Comparison of ENCODE assay signal across 3 cellular contexts in genomic region chr19:44904426-44904994, GRCh38.
A peak's percentile ranks its signal among the peaks of the same experiment; 100 is the strongest.
TF ChIP-seq lines count a peak whose summit lies in the region.

No MANE protein-coding gene starts in this region.

TF ChIP-seq in SK-N-SH, 30 proteins besides CTCF, POLR2A, EP300 and RAD21:
- TF ChIP-seq YY1 (IDR thresholded peaks at IDR 0.05; ENCODE audit: low read depth): no peak
- no peak for TF ChIP-seq SIN3A (IDR thresholded peaks at IDR 0.05; ENCODE audit: borderline replicate concordance, low read depth, low read length)
- no peak for TF ChIP-seq USF1 (IDR thresholded peaks at IDR 0.05; ENCODE audit: borderline replicate concordance, low read depth)

TF ChIP-seq in SK-N-SH treated with all-trans-retinoic acid at 6 μM for 48 hours, 23 proteins besides CTCF, POLR2A, EP300 and RAD21:
- TF ChIP-seq TOX (CRISPR knock-in tag; IDR thresholded peaks at IDR 0.05; ENCODE audit: borderline replicate concordance) (no peak), ISL1 (CRISPR knock-in tag; IDR thresholded peaks at IDR 0.05) (no peak), TCF4 (CRISPR knock-in tag; IDR thresholded peaks at IDR 0.05; ENCODE audit: borderline replicate concordance) (no peak), CSRNP3 (CRISPR knock-in tag; IDR thresholded peaks at IDR 0.05) (no peak), ZFP30 (CRISPR knock-in tag; IDR thresholded peaks at IDR 0.05) (no peak), BACH2 (CRISPR knock-in tag; IDR thresholded peaks at IDR 0.05; ENCODE audit: borderline replicate concordance) (no peak), ESRRG (CRISPR knock-in tag; IDR thresholded peaks at IDR 0.05) (no peak)

TF ChIP-seq in H1, 55 proteins besides CTCF, POLR2A, EP300 and RAD21:
- TF ChIP-seq ATF3 (IDR thresholded peaks at IDR 0.05; ENCODE audit: insufficient read depth, low read depth, low read length): no peak
- 0 out of 2 replicates have a peak, but pooled peaks have one; percentile 4 for TF ChIP-seq TCF12 (IDR thresholded peaks at IDR 0.05; ENCODE audit: low read depth, low read length)
- TF ChIP-seq CHD1 (IDR thresholded peaks at IDR 0.05; ENCODE audit: low read depth, low read length): no peak
- TF ChIP-seq KDM1A (IDR thresholded peaks at IDR 0.05; ENCODE audit: borderline replicate concordance, low read length): peak; percentile 60; the same call in 1 of the 2 replicates
- TF ChIP-seq TAF1 (IDR thresholded peaks at IDR 0.05; ENCODE audit: low read depth, low read length): no peak
- TF ChIP-seq POLR2AphosphoS5 (IDR thresholded peaks at IDR 0.05; ENCODE audit: low read depth, low read length): peak; percentile 72
- TF ChIP-seq TAF7 (optimal IDR thresholded peaks at IDR 0.05; ENCODE audit: borderline replicate concordance, low read depth, low read length): peak; percentile 53
TF ChIP-seq in H1: peak in this region for 4.
